In the genomic region with DNA sequence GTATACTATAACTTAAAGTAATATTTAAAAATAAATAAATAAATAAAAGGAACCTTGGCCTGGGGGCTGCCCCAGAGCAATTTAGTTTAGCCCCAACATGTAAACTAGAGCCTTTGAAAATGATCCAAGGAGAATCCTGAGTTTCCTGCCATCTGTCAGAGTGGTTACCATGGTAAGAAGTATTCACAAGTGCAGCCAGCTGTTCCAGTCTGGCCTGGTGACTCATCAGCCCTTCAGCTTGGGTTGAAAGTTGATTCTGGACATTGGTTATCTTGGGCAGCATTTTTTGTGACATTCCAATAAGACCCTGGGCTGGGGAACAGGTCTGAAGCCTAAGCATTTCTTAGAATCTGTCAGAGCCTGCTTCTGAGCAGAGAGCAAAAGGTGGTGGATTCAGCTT, we compare ENCODE assay signal across 10 cellular contexts.
DNase-seq lines count a peak whose midpoint lies in the region; ATAC-seq, FAIRE-seq and TF ChIP-seq lines count a peak whose summit lies in the region.
"Had no signal": no experiment of that assay in that cellular context is flagged by ENCODE, and none has a peak within 500 bp of the region (broad histone marks: within the 10 kb centered on the region; RNA-seq: fewer than 3 reads in every experiment).

No MANE protein-coding gene starts in this region.

- H3K9me3 ChIP-seq in H1 (ENCODE audit: insufficient read depth in 2 of 2, low read depth in 1 of 2, low read length in 1 of 2), result no peaks in the 10 kb centered on the region

- no peak for TF ChIP-seq POLR2A in H1 (IDR thresholded peaks at IDR 0.05; ENCODE audit: control extremely low read depth in 1 of 2, low read depth in 2 of 2, low read length in 2 of 2)

- no peak overlapping the region for H3K18ac ChIP-seq in H1 (ENCODE audit: extremely low read depth, low read length)

- no peaks in the 10 kb centered on the region for H3K36me3 Mint-ChIP-seq in osteocyte (ENCODE audit: unreplicated experiment)
- H3K36me3 Mint-ChIP-seq: activated naive CD4-positive, alpha-beta T cell treated with anti-CD3 and anti-CD28 coated beads, Interleukin-2, amount 50 U/mL, for 24 hours had no signal

- no peak overlapping the region for H3K4me3 ChIP-seq in H1 (ENCODE audit: extremely low read depth in 1 of 4, insufficient read depth in 2 of 4, low read depth in 3 of 4, low read length in 4 of 4)

- H3K4me1 ChIP-seq in H1 (replicated peaks in 1 of 4; ENCODE audit: control insufficient read depth in 3 of 4, insufficient read depth in 4 of 4, low read length in 3 of 4), result peaks cover 0 to 13% (median 6%) of the 10 kb centered on the region in 4 experiments; a peak in 6 of 7 replicates

- POLR2A ChIA-PET in H1 (lab: Charles Lee; ENCODE audit: partially characterized antibody), result no interaction called here

- no peak for TF ChIP-seq RAD21 in H1 (IDR thresholded peaks at IDR 0.05 in 1 of 2, conservative IDR thresholded peaks at IDR 0.05 in 1 of 2; ENCODE audit: low read depth in 2 of 2, low read length in 2 of 2)

- H3K27me3 ChIP-seq in H1 (replicated peaks in 1 of 4; ENCODE audit: control insufficient read depth in 3 of 4, extremely low read depth in 1 of 4, insufficient read depth in 3 of 4, low read length in 3 of 4), result no peaks in the 10 kb centered on the region

- no peak overlapping the region for H3K27ac ChIP-seq in H1 (ENCODE audit: low read depth, low read length)

- no peak for TF ChIP-seq EP300 in H1 (IDR thresholded peaks at IDR 0.05; ENCODE audit: borderline replicate concordance in 1 of 2, low read depth in 2 of 2, low read length in 2 of 2)

- no peak overlapping the region for H2BK15ac ChIP-seq in H1 (ENCODE audit: low read length)

- peaks cover 19% of the 10 kb centered on the region for H3K4me1 Mint-ChIP-seq in osteocyte (ENCODE audit: unreplicated experiment)
- H3K4me1 Mint-ChIP-seq: activated naive CD4-positive, alpha-beta T cell treated with anti-CD3 and anti-CD28 coated beads, Interleukin-2, amount 50 U/mL, for 24 hours had no signal

- no peak overlapping the region for H3K14ac ChIP-seq in H1 (ENCODE audit: insufficient read length)

- no peaks in the 10 kb centered on the region for H3K79me2 ChIP-seq in H1 (ENCODE audit: control insufficient read depth in 1 of 2, insufficient read depth in 2 of 2, low read length in 2 of 2)

- no peaks in the 10 kb centered on the region for H3K36me3 ChIP-seq in H1 (ENCODE audit: control insufficient read depth in 2 of 4, insufficient read depth in 4 of 4, low read length in 3 of 4)

- H3K9me3 Mint-ChIP-seq in osteocyte (ENCODE audit: unreplicated experiment), result no peaks in the 10 kb centered on the region
- H3K9me3 Mint-ChIP-seq: activated naive CD4-positive, alpha-beta T cell treated with anti-CD3 and anti-CD28 coated beads, Interleukin-2, amount 50 U/mL, for 24 hours had no signal

- no peaks in the 10 kb centered on the region for H3K23me2 ChIP-seq in H1 (ENCODE audit: low read depth, low read length)

- H4K8ac ChIP-seq in H1 (ENCODE audit: extremely low read depth, insufficient read depth, low read length), result no peak overlapping the region

- no peaks in the 10 kb centered on the region for H3K27me3 Mint-ChIP-seq in osteocyte (ENCODE audit: unreplicated experiment)
- H3K27me3 Mint-ChIP-seq: activated naive CD4-positive, alpha-beta T cell treated with anti-CD3 and anti-CD28 coated beads, Interleukin-2, amount 50 U/mL, for 24 hours had no signal

- no peak overlapping the region for H2AK5ac ChIP-seq in H1 (ENCODE audit: low read depth, low read length)

- H2AFZ ChIP-seq in H1 (ENCODE audit: low read length), result no peak overlapping the region

- H3K56ac ChIP-seq in H1 (replicated peaks; ENCODE audit: insufficient read length, low read depth, low read length), result no peak overlapping the region

- no peak overlapping the region for H3K23ac ChIP-seq in H1 (ENCODE audit: insufficient read length)

- H3K79me1 ChIP-seq in H1 (ENCODE audit: low read depth, low read length), result no peaks in the 10 kb centered on the region

- H2BK20ac ChIP-seq in H1 (ENCODE audit: low read length), result no peak overlapping the region

- no peak overlapping the region for H3K4me2 ChIP-seq in H1 (ENCODE audit: insufficient read depth in 1 of 2, low read depth in 2 of 2, low read length in 2 of 2)

- no peak overlapping the region for H2BK12ac ChIP-seq in H1 (ENCODE audit: low read depth, low read length)

- no peak overlapping the region for H3K9ac ChIP-seq in H1 (replicated peaks in 1 of 4; ENCODE audit: extremely low read depth in 1 of 4, low read depth in 3 of 4, low read length in 3 of 4)

- FAIRE-seq in H1 (lab: Jason Lieb, UNC), result no peak

- no peak overlapping the region for H2BK120ac ChIP-seq in H1 (replicated peaks; ENCODE audit: low read depth, low read length)

- CTCF ChIA-PET in H1 (lab: Charles Lee; ENCODE audit: partially characterized antibody), result interaction anchor here (1.2 to 1.9 kb wide), 5 partner anchors 16 to 405 kb away, joined by 3 to 7 read pairs (median 4); no protein-coding TSS in a partner anchor

- no peak for TF ChIP-seq CTCF in H1 (IDR thresholded peaks at IDR 0.05; ENCODE audit: control extremely low read depth in 1 of 3, insufficient read depth in 1 of 3, low read depth in 1 of 3, low read length in 3 of 3)
- TF ChIP-seq CTCF in osteocyte (IDR thresholded peaks at IDR 0.05), result no peak

- DNase-seq in GM03348 (ENCODE audit: low spot score), result peak; percentile 87
- peak; percentile 79 to 93 for DNase-seq in NCI-H524 (lab: John Stamatoyannopoulos, UW)
- DNase-seq in H1 (ENCODE audit: low read depth in 1 of 2, low spot score in 2 of 2), result no peak
- no peak for DNase-seq in osteocyte (ENCODE audit: extremely low spot score, unreplicated experiment)
- DNase-seq in stimulated activated CD4-positive, alpha-beta T cell treated with anti-CD3 and anti-CD28 coated beads, Interleukin-2, amount 100 ng/mL, for 24 hours, result no peak
- no peak for DNase-seq in NCI-H2227 treated with DMSO at 0.1 percent for 48 hours (lab: John Stamatoyannopoulos, UW)
- no peak for DNase-seq in HuH-7 (ENCODE audit: low spot score)
- DNase-seq: T-helper 1 cell had no signal

- H4K20me1 ChIP-seq in H1 (replicated peaks in 1 of 2; ENCODE audit: control insufficient read depth in 1 of 2, insufficient read depth in 2 of 2, low read length in 2 of 2), result no peaks in the 10 kb centered on the region

- H4K91ac ChIP-seq in H1 (replicated peaks; ENCODE audit: insufficient read length, low read length), result no peak overlapping the region

- no peak overlapping the region for H4K5ac ChIP-seq in H1 (ENCODE audit: insufficient read length, low read depth, low read length)

- H3K27ac Mint-ChIP-seq in osteocyte (ENCODE audit: unreplicated experiment), result peak overlapping the region; percentile 18
- H3K27ac Mint-ChIP-seq: activated naive CD4-positive, alpha-beta T cell treated with anti-CD3 and anti-CD28 coated beads, Interleukin-2, amount 50 U/mL, for 24 hours had no signal

- ATAC-seq in GM18520 (IDR thresholded peaks at IDR 0.05; ENCODE audit: unreplicated experiment), result no peak

- no peak overlapping the region for H3K4me3 Mint-ChIP-seq in osteocyte (ENCODE audit: unreplicated experiment)
- H3K4me3 Mint-ChIP-seq: activated naive CD4-positive, alpha-beta T cell treated with anti-CD3 and anti-CD28 coated beads, Interleukin-2, amount 50 U/mL, for 24 hours had no signal

- no peak overlapping the region for H2BK5ac ChIP-seq in H1 (ENCODE audit: low read depth, low read length)

- H3K4ac ChIP-seq in H1 (replicated peaks; ENCODE audit: insufficient read length, low read depth, low read length), result no peak overlapping the region

TF ChIP-seq in H1, 55 proteins besides CTCF, POLR2A, EP300 and RAD21:
- TF ChIP-seq SUZ12 (IDR thresholded peaks at IDR 0.05; ENCODE audit: low read length) (no peak), JUND (IDR thresholded peaks at IDR 0.05; ENCODE audit: low read length) (peak; percentile 24; the same call in 1 of the 2 replicates)

Comparison
In these comparisons a context has a peak if more than half of its experiments do, and no peak if none do; other contexts are left out.
1. DNase-seq: peak in GM03348 (single experiment) and NCI-H524 (2 of 2); none in H1 (0 of 2), osteocyte (single experiment), stimulated activated CD4-positive, alpha-beta T cell treated with anti-CD3 and anti-CD28 coated beads, Interleukin-2, amount 100 ng/mL, for 24 hours (0 of 2), NCI-H2227 treated with DMSO at 0.1 percent for 48 hours (single experiment) and HuH-7 (single experiment).